Comparison of ENCODE assay signal across 8 cellular contexts in genomic region chr22:20393705-20394476, GRCh38. TPM values are rescaled to one million over a fixed set of nuclear protein-coding genes. Genes with fewer than 3 reads are reported as not detected.
DNase-seq lines count a peak whose midpoint lies in the region; ATAC-seq, FAIRE-seq and TF ChIP-seq lines count a peak whose summit lies in the region.

Gene ZNF74, plus strand, starts transcription at chr22:20394151. Its CDS starts 478 bp downstream, at chr22:20394629.

- H3K9ac ChIP-seq in duodenal mucosa (ENCODE audit: low read depth in 1 of 2, low read length in 2 of 2), result peak within 1 kb of the TSS; percentile 68 to 85
- peak within 1 kb of the TSS; percentile 76 for H3K9ac ChIP-seq in HepG2 (ENCODE audit: insufficient read depth, low read depth, low read length)

- BruUV-seq in HepG2 (replicated peaks; lab: Mats Ljungman, UMichigan), result TSS peak; percentile 58

- H3K9me3 ChIP-seq in A549 (no peaks in the 10 kb centered on the region), duodenal mucosa (ENCODE audit: control insufficient read depth in 1 of 2, low read length in 2 of 2) (no peaks in the 10 kb centered on the region), HepG2 (ENCODE audit: low read length) (no peaks in the 10 kb centered on the region)

- H3K9me3 Mint-ChIP-seq in activated CD4-positive, alpha-beta memory T cell treated with anti-CD3 and anti-CD28 coated beads for 36 hours, result peaks cover 2% of the 10 kb centered on the region

- no peaks in the 10 kb centered on the region for H3K36me3 Mint-ChIP-seq in activated CD4-positive, alpha-beta memory T cell treated with anti-CD3 and anti-CD28 coated beads for 36 hours

- H3K27ac ChIP-seq in A549, result peak within 1 kb of the TSS; percentile 82 to 86
- H3K27ac ChIP-seq in duodenal mucosa (ENCODE audit: low read depth, low read length), result no peak within 1 kb of the TSS
- peak within 1 kb of the TSS; percentile 32 for H3K27ac ChIP-seq in HepG2 (ENCODE audit: extremely low read length, insufficient read depth, low read length)

- H3K4me2 ChIP-seq in A549 (peak within 1 kb of the TSS; percentile 97), HepG2 (ENCODE audit: low read depth, low read length) (peak within 1 kb of the TSS; percentile 80)

- WGBS in A549 (ENCODE audit: missing lambda C conversion rate), result 20% methylated on average over 1 of the region's 71 CpGs
- 0% methylated on average over 3 of the region's 71 CpGs for WGBS in HepG2 (ENCODE audit: low lambda C conversion rate)

- TF ChIP-seq POLR2A in A549 (IDR thresholded peaks at IDR 0.05; ENCODE audit: low read length) (peak; percentile 80), HepG2 (IDR thresholded peaks at IDR 0.05; ENCODE audit: insufficient read depth in 1 of 2, low read depth in 2 of 2, low read length in 2 of 2) (peak; percentile 75 to 76; a peak in 3 of 4 replicates)

- peak within 1 kb of the TSS; percentile 83 for H3K4me3 Mint-ChIP-seq in activated CD4-positive, alpha-beta memory T cell treated with anti-CD3 and anti-CD28 coated beads for 36 hours

- no peaks in the 10 kb centered on the region for H3K27me3 Mint-ChIP-seq in activated CD4-positive, alpha-beta memory T cell treated with anti-CD3 and anti-CD28 coated beads for 36 hours

- ATAC-seq in A549 (peak; percentile 87 to 95), GM18873 (IDR thresholded peaks at IDR 0.05; ENCODE audit: low FRiP score, unreplicated experiment) (peak; percentile 64), HG03354 (IDR thresholded peaks at IDR 0.05; ENCODE audit: poor library complexity, severe bottlenecking, unreplicated experiment) (peak; percentile 78), HepG2 (peak; percentile 90)

- CTCF ChIA-PET in A549 (lab: Yijun Ruan, JAX) (interaction anchor here (0.5 to 3.1 kb wide), 2 partner anchors 11 to 24 kb away, joined by 3 to 13 read pairs; no protein-coding TSS in a partner anchor), HepG2 (lab: Yijun Ruan, JAX; ENCODE audit: low intra/inter-chr PET ratio, low total read pairs) (no interaction called here)
- CTCF ChIA-PET in activated CD4-positive, alpha-beta memory T cell treated with anti-CD3 and anti-CD28 coated beads for 36 hours (lab: Charles Lee), result interaction anchor here (1.0 to 1.4 kb wide), 2 partner anchors 24 to 76 kb away, joined by 3 to 6 read pairs; no protein-coding TSS in a partner anchor

- DNase-seq in A549 (ENCODE audit: low read depth in 1 of 2, low spot score in 1 of 2), result peak; percentile 31 to 85
- DNase-seq in NCI-H69 (lab: John Stamatoyannopoulos, UW), result peak; percentile 94
- DNase-seq in activated CD4-positive, alpha-beta memory T cell treated with anti-CD3 and anti-CD28 coated beads for 36 hours, result peak; percentile 89
- peak; percentile 83 for DNase-seq in HepG2 (ENCODE audit: low spot score)
- peak; percentile 68 for DNase-seq in stimulated activated CD4-positive, alpha-beta T cell treated with anti-CD3 and anti-CD28 coated beads, Interleukin-2, amount 100 ng/mL, for 4 hours (ENCODE audit: low read depth)

- H3K4me1 Mint-ChIP-seq in activated CD4-positive, alpha-beta memory T cell treated with anti-CD3 and anti-CD28 coated beads for 36 hours (ENCODE audit: low read depth), result peaks cover 22% of the 10 kb centered on the region

- TF ChIP-seq EP300 in A549 (IDR thresholded peaks at IDR 0.05), result no peak
- TF ChIP-seq EP300 in HepG2 (IDR thresholded peaks at IDR 0.05; ENCODE audit: low read depth in 2 of 2, low read length in 2 of 2), result no peak
- no peak for TF ChIP-seq EP300 in HepG2 (CRISPR knock-in tag; IDR thresholded peaks at IDR 0.05; ENCODE audit: borderline replicate concordance)

- in situ Hi-C loops in HepG2 (cut with HindIII; ENCODE audit: extremely low pct_ligation_motif_present, low pct_unique_long_range_greater_than_20kb), result no loop called here

- H3K27me3 ChIP-seq in duodenal mucosa (ENCODE audit: control insufficient read depth in 1 of 2, insufficient read depth in 2 of 2, low read length in 2 of 2) (no peaks in the 10 kb centered on the region), HepG2 (ENCODE audit: control insufficient read depth in 1 of 2, insufficient read depth in 2 of 2, low read length in 2 of 2) (peaks cover 1 to 14% of the 10 kb centered on the region in 2 experiments; a peak in 2 of 5 replicates)

- no peaks in the 10 kb centered on the region for H3K79me2 ChIP-seq in HepG2 (ENCODE audit: insufficient read depth, low read length)

- POLR2A ChIA-PET in A549 (lab: Yijun Ruan, JAX), result interaction anchor here (0.7 to 1.4 kb wide), 3 partner anchors 13 to 74 kb away, joined by 4 to 5 read pairs (median 4); partner anchors contain the start of gene DGCR6L
- POLR2A ChIA-PET in activated CD4-positive, alpha-beta memory T cell treated with anti-CD3 and anti-CD28 coated beads for 36 hours (lab: Charles Lee), result interaction anchor here (0.9 kb wide), 1 partner anchor 11 kb away, joined by 5 read pairs; no protein-coding TSS in a partner anchor
- POLR2A ChIA-PET in HepG2 (lab: Yijun Ruan, JAX), result interaction anchor here (0.6 to 1.6 kb wide), 9 partner anchors 9 to 277 kb away, joined by 3 to 7 read pairs (median 4); partner anchors contain the start of genes DGCR6L and TRMT2A

- intact Hi-C loops in activated CD4-positive, alpha-beta memory T cell treated with anti-CD3 and anti-CD28 coated beads for 36 hours (cut with micrococcal nuclease), result loop anchor here (5.0 kb wide), 1 partner anchor 372 kb away; the partner anchor contains the start of gene TANGO2
- intact Hi-C loops in HepG2 (cut with micrococcal nuclease; ENCODE audit: unreplicated experiment), result no loop called here

- H3K27ac Mint-ChIP-seq in activated CD4-positive, alpha-beta memory T cell treated with anti-CD3 and anti-CD28 coated beads for 36 hours, result peak within 1 kb of the TSS; percentile 85

- H3K4me3 ChIP-seq in A549 (peak within 1 kb of the TSS; percentile 60), duodenal mucosa (ENCODE audit: low read depth in 1 of 2, low read length in 2 of 2) (peak within 1 kb of the TSS; percentile 84 to 85), HepG2 (replicated peaks in 1 of 3; ENCODE audit: insufficient read depth in 1 of 3, low read depth in 2 of 3, low read length in 3 of 3) (peak within 1 kb of the TSS; percentile 59 to 82 (median 82))

- peaks cover 8% of the 10 kb centered on the region; the same call in 2 of the 3 replicates for H3K4me1 ChIP-seq in A549
- peaks cover 6 to 24% of the 10 kb centered on the region in 2 donors for H3K4me1 ChIP-seq in duodenal mucosa (ENCODE audit: control insufficient read depth in 1 of 2, insufficient read depth in 2 of 2, low read length in 2 of 2)
- H3K4me1 ChIP-seq in HepG2 (ENCODE audit: insufficient read depth, low read length), result peaks cover 34% of the 10 kb centered on the region

- no peak within 1 kb of the TSS for H2AFZ ChIP-seq in HepG2 (ENCODE audit: low read length)

- no peaks in the 10 kb centered on the region for H4K20me1 ChIP-seq in HepG2 (ENCODE audit: insufficient read depth, low read length)

- no peak for FAIRE-seq in A549 (lab: Jason Lieb, UNC)
- FAIRE-seq in HepG2 (lab: Jason Lieb, UNC), result peak; percentile 71

- TF ChIP-seq CTCF in A549 (IDR thresholded peaks at IDR 0.05) (no peak), HepG2 (CRISPR knock-in tag; IDR thresholded peaks at IDR 0.05) (no peak)

- TF ChIP-seq RAD21 in A549 (conservative IDR thresholded peaks at IDR 0.05 in 1 of 2, IDR thresholded peaks at IDR 0.05 in 1 of 2) (no peak), HepG2 (CRISPR knock-in tag; IDR thresholded peaks at IDR 0.05) (no peak)

- no peaks in the 10 kb centered on the region for H3K36me3 ChIP-seq in duodenal mucosa (ENCODE audit: control insufficient read depth in 1 of 2, insufficient read depth in 2 of 2, low read length in 2 of 2)
- H3K36me3 ChIP-seq in HepG2 (replicated peaks in 1 of 2; ENCODE audit: control insufficient read depth in 1 of 2, insufficient read depth in 2 of 2, low read length in 2 of 2), result no peaks in the 10 kb centered on the region; a peak in 1 of 5 replicates

TF ChIP-seq in HepG2, 621 proteins besides CTCF, POLR2A, EP300 and RAD21 (continues in another document):
- TF ChIP-seq HMGA1 (CRISPR knock-in tag; conservative IDR thresholded peaks at IDR 0.05), result no peak

RNA-seq across cellular contexts. Expression of gene ZNF74, which starts in this region (rescaled TPM):
- polyA plus RNA-seq in A549 (2011; rRNA removed) (4.3 and 5.1 TPM in 2 replicates), A549 (2017; fragmentation: RNase III; extraction: RNeasy Plus Mini Kit Qiagen cat#74134 plus additional on column Dnase treatment) (5.8 to 7.4 TPM (median 5.9 TPM) in 3 replicates), HepG2 (2011; rRNA removed) (6.3 and 8.0 TPM in 2 replicates)
- polyA plus RNA-seq in A549 (2012; cell fraction: cytosol; rRNA removed), result 7.0 and 10.0 TPM in 2 replicates
- 10.5 and 20.3 TPM in 2 replicates for polyA plus RNA-seq in A549 (2012; cell fraction: nucleus; rRNA removed)
- polyA minus RNA-seq in A549 (2011; rRNA and poly(A)+ RNA removed), result 5.2 and 5.5 TPM in 2 replicates
- total RNA-seq in activated CD4-positive, alpha-beta memory T cell treated with anti-CD3 and anti-CD28 coated beads for 36 hours, result 1 to 10 TPM; 6.8 to 9.0 TPM
- 7.4 and 9.1 TPM in 2 replicates for total RNA-seq in HepG2 (2016; rRNA removed; fragmentation: Illumina TruSeq; extraction: Trizol)
- total RNA-seq in HepG2 (2016; cell fraction: cytosol; rRNA removed; fragmentation: Illumina TruSeq; extraction: Trizol; ENCODE audit: low read depth), result 2.3 and 2.6 TPM in 2 replicates
- total RNA-seq in HepG2 (2016; cell fraction: insoluble cytoplasmic fraction; rRNA removed; fragmentation: Illumina TruSeq; extraction: Trizol), result 7.5 and 8.7 TPM in 2 replicates
- total RNA-seq in HepG2 (2016; cell fraction: membrane; rRNA removed; fragmentation: Illumina TruSeq; extraction: Trizol), result 6.5 and 7.6 TPM in 2 replicates
- 5.6 and 6.4 TPM in 2 replicates for total RNA-seq in HepG2 (2016; cell fraction: nucleus; rRNA removed; fragmentation: Illumina TruSeq; extraction: Trizol)
- polyA plus RNA-seq in HepG2 (2011; cell fraction: cytosol; rRNA removed), result 6.8 and 8.8 TPM in 2 replicates
- polyA plus RNA-seq in HepG2 (2011; cell fraction: nucleus; rRNA removed), result 11.9 and 12.4 TPM in 2 replicates
- polyA plus RNA-seq in HepG2 (2012), result 4.3 and 6.4 TPM in 2 replicates
- polyA plus RNA-seq in HepG2 (2016; cell fraction: cytosol; fragmentation: Illumina TruSeq; extraction: Trizol; ENCODE audit: low read depth), result 0.99 and 1.6 TPM in 2 replicates
- polyA plus RNA-seq in HepG2 (2016; cell fraction: insoluble cytoplasmic fraction; fragmentation: Illumina TruSeq; extraction: Trizol; ENCODE audit: low read depth), result 7.3 and 8.1 TPM in 2 replicates
- 3.6 and 4.5 TPM in 2 replicates for polyA plus RNA-seq in HepG2 (2016; cell fraction: membrane; fragmentation: Illumina TruSeq; extraction: Trizol; ENCODE audit: low read depth)
- polyA plus RNA-seq in HepG2 (2016; cell fraction: nucleus; fragmentation: Illumina TruSeq; extraction: Trizol; ENCODE audit: insufficient read depth, low read depth), result 13.8 and 14.4 TPM in 2 replicates
- 6.5 and 20.0 TPM in 2 replicates for polyA minus RNA-seq in HepG2 (2011; rRNA and poly(A)+ RNA removed; ENCODE audit: low replicate concordance)
- 7.4 and 8.5 TPM in 2 replicates for polyA minus RNA-seq in HepG2 (2011; cell fraction: cytosol; rRNA and poly(A)+ RNA removed)
- 3.9 and 4.2 TPM in 2 replicates for polyA minus RNA-seq in HepG2 (2011; cell fraction: nucleus; rRNA and poly(A)+ RNA removed)

Comparison
In these comparisons a context has a peak if more than half of its experiments do, and no peak if none do; other contexts are left out.
1. Of the 38 proteins assayed by ChIP-seq in both HepG2 and A549: peak only in HepG2: FOSL2, HDAC2, NPAS2, RNF2 and ZSCAN20; only in A549: none; in both: BCL3, MAX, PHF8 and POLR2A; in neither: 25; mixed calls (peak in some experiments, not most) for 4.